29 cellular contexts compared by ENCODE assay signal in genomic region chrX:6382284-6382683, GRCh38.
"Had no signal": no experiment of that assay in that cellular context is flagged by ENCODE, and none has a peak within 500 bp of the region (broad histone marks: within the 10 kb centered on the region; RNA-seq: fewer than 3 reads in every experiment).

No MANE protein-coding gene starts in this region.

- H3K9me3 ChIP-seq: esophagus squamous epithelium, heart right ventricle, prostate gland, right atrium auricular region, sigmoid colon, spleen, thoracic aorta, tibial nerve, upper lobe of left lung, uterus had no signal

- H3K4me1 ChIP-seq: esophagus squamous epithelium, heart right ventricle, parathyroid adenoma, prostate gland, right atrium auricular region, sigmoid colon, spleen, tibial nerve, upper lobe of left lung, uterus had no signal

- H3K27me3 Mint-ChIP-seq: naive thymus-derived CD8-positive, alpha-beta T cell; stimulated activated memory B cell treated with anti-CD40 and anti-IgM and Interleukin-4, amounts not matched to agents 10 μg/mL and 1 μg/mL and 100 μg/mL, for 72 hours had no signal

- H3K79me2 ChIP-seq: parathyroid adenoma had no signal

- H3K27ac Mint-ChIP-seq: immature natural killer cell; naive thymus-derived CD8-positive, alpha-beta T cell; stimulated activated memory B cell treated with anti-CD40 and anti-IgM and Interleukin-4, amounts not matched to agents 10 μg/mL and 1 μg/mL and 100 μg/mL, for 72 hours had no signal

- DNase-seq: dermis blood vessel endothelial cell; effector memory CD4-positive, alpha-beta T cell; erythroblast; esophagus squamous epithelium; foreskin melanocyte; glutamatergic neuron; heart right ventricle; hypothalamus; immature natural killer cell; islet precursor cell; kidney glomerular epithelial cell; mesenchymal stem cell; midbrain; naive thymus-derived CD8-positive, alpha-beta T cell; nephron progenitor cell; occipital lobe; sigmoid colon; spleen; stimulated activated CD4-positive, alpha-beta T cell treated with anti-CD3 and anti-CD28 coated beads, Interleukin-4, amount 100 ng/mL, for 4 hours; stimulated activated naive CD8-positive, alpha-beta T cell treated with anti-CD3 and anti-CD28 coated beads, Interleukin-15, Interleukin-2, amounts not matched to agents 100 U/mL and 50 U/mL, for 24 hours; upper lobe of left lung; uterus had no signal

- H2AFZ ChIP-seq: parathyroid adenoma had no signal

- ATAC-seq: heart right ventricle; naive thymus-derived CD8-positive, alpha-beta T cell; stimulated activated memory B cell treated with anti-CD40 and anti-IgM and Interleukin-4, amounts not matched to agents 10 μg/mL and 1 μg/mL and 100 μg/mL, for 72 hours; stimulated activated naive CD8-positive, alpha-beta T cell treated with anti-CD3 and anti-CD28 coated beads, Interleukin-15, Interleukin-2, amounts not matched to agents 100 U/mL and 50 U/mL, for 24 hours had no signal

- H3K36me3 Mint-ChIP-seq: immature natural killer cell; naive thymus-derived CD8-positive, alpha-beta T cell; stimulated activated memory B cell treated with anti-CD40 and anti-IgM and Interleukin-4, amounts not matched to agents 10 μg/mL and 1 μg/mL and 100 μg/mL, for 72 hours had no signal

- H3K4me3 Mint-ChIP-seq: immature natural killer cell; naive thymus-derived CD8-positive, alpha-beta T cell; nephron progenitor cell; stimulated activated memory B cell treated with anti-CD40 and anti-IgM and Interleukin-4, amounts not matched to agents 10 μg/mL and 1 μg/mL and 100 μg/mL, for 72 hours had no signal

- H3K9me3 Mint-ChIP-seq: nephron progenitor cell; stimulated activated memory B cell treated with anti-CD40 and anti-IgM and Interleukin-4, amounts not matched to agents 10 μg/mL and 1 μg/mL and 100 μg/mL, for 72 hours had no signal

- H3K27ac ChIP-seq: coronary artery, esophagus squamous epithelium, heart right ventricle, parathyroid adenoma, prostate gland, right atrium auricular region, sigmoid colon, spleen, thoracic aorta, tibial nerve, upper lobe of left lung, uterus had no signal

- H3K4me1 Mint-ChIP-seq: immature natural killer cell; naive thymus-derived CD8-positive, alpha-beta T cell; stimulated activated memory B cell treated with anti-CD40 and anti-IgM and Interleukin-4, amounts not matched to agents 10 μg/mL and 1 μg/mL and 100 μg/mL, for 72 hours had no signal

- H3K9ac ChIP-seq: parathyroid adenoma had no signal

- H3K4me3 ChIP-seq: coronary artery, esophagus squamous epithelium, heart right ventricle, prostate gland, right atrium auricular region, sigmoid colon, spleen, thoracic aorta, tibial nerve, upper lobe of left lung, uterus had no signal

- H3K36me3 ChIP-seq: esophagus squamous epithelium, heart right ventricle, prostate gland, right atrium auricular region, sigmoid colon, spleen, thoracic aorta, tibial nerve, upper lobe of left lung, uterus had no signal

- H3K27me3 ChIP-seq: esophagus squamous epithelium, heart right ventricle, right atrium auricular region, sigmoid colon, spleen, tibial nerve, upper lobe of left lung, uterus had no signal
